Comparison of ENCODE assay signal across 8 cellular contexts in genomic region chr1:85030536-85030935, GRCh38.
"Had no signal": no experiment of that assay in that cellular context is flagged by ENCODE, and none has a peak within 500 bp of the region (broad histone marks: within the 10 kb centered on the region; RNA-seq: fewer than 3 reads in every experiment).

No MANE protein-coding gene starts in this region.

- FAIRE-seq: G401.6, GM12878, GM12891, GM12892, GM18507, GM19239 had no signal

- ATAC-seq: GM12878 had no signal

- H3K4me3 ChIP-seq: GM12878 had no signal

- DNase-seq: GDM1, GF-D8 had no signal
